8 cellular contexts compared by ENCODE assay signal in genomic region chr9:136688274-136689107, GRCh38. TPM values are rescaled to one million over a fixed set of nuclear protein-coding genes. Genes with fewer than 3 reads are reported as not detected.
DNase-seq lines count a peak whose midpoint lies in the region; ATAC-seq and TF ChIP-seq lines count a peak whose summit lies in the region.

No MANE protein-coding gene starts in this region.

- BruUV-seq in MCF 10A (replicated peaks; lab: Mats Ljungman, UMichigan) (no TSS peak), mammary epithelial cell (replicated peaks; lab: Mats Ljungman, UMichigan) (no TSS peak)

- WGBS in mammary epithelial cell (ENCODE audit: low coverage, missing lambda C conversion rate) = 88% methylated on average over 11 of the region's 21 CpGs
- WGBS in thyroid gland, 2 donors = 78 to 89% methylated on average over 12 of the region's 21 CpGs

- no peak overlapping the region for H3K27ac Mint-ChIP-seq in MCF 10A (ENCODE audit: low read depth, unreplicated experiment)

- CTCF ChIA-PET in MCF 10A (lab: Yijun Ruan, JAX) = interaction anchor here (1.1 kb wide), 1 partner anchor 32 kb away, joined by 3 read pairs; no protein-coding TSS in a partner anchor
- CTCF ChIA-PET in mammary epithelial cell (lab: Charles Lee; ENCODE audit: low non-redundant PET) = no interaction called here
- CTCF ChIA-PET in RWPE1 (lab: Yijun Ruan, JAX) = interaction anchor here (0.8 to 2.5 kb wide), 3 partner anchors 17 to 99 kb away, joined by 3 to 18 read pairs (median 3); no protein-coding TSS in a partner anchor

- H3K27ac ChIP-seq in mammary epithelial cell (ENCODE audit: insufficient read depth, low read depth, low read length) (no peak overlapping the region), RWPE1 (peak overlapping the region; percentile 84), left lung (peak overlapping the region; percentile 85 to 99), thyroid gland (peak overlapping the region; percentile 56 to 92 (median 83)), foreskin keratinocyte (no peak overlapping the region)

- dilution Hi-C loops in mammary epithelial cell (cut with HindIII; ENCODE audit: low sequenced_read_pairs) = no loop called here

- POLR2A ChIA-PET in MCF 10A (lab: Yijun Ruan, JAX) = no interaction called here
- POLR2A ChIA-PET in RWPE1 (lab: Yijun Ruan, JAX; ENCODE audit: low non-redundant PET) = interaction anchor here (0.9 kb wide), 1 partner anchor 40 kb away, joined by 3 read pairs; no protein-coding TSS in a partner anchor

- H3K4me3 Mint-ChIP-seq in MCF 10A (ENCODE audit: unreplicated experiment) = peak overlapping the region; percentile 68

- H3K9me3 ChIP-seq in mammary epithelial cell (replicated peaks; ENCODE audit: insufficient read depth, low read length) (no peaks in the 10 kb centered on the region), left lung (no peaks in the 10 kb centered on the region), thyroid gland (no peaks in the 10 kb centered on the region)

- H3K9ac ChIP-seq in mammary epithelial cell (ENCODE audit: insufficient read depth, low read length) = no peak overlapping the region

- H4K20me1 ChIP-seq in mammary epithelial cell (ENCODE audit: insufficient read depth, low read length) = no peaks in the 10 kb centered on the region

- H3K79me2 ChIP-seq in mammary epithelial cell (ENCODE audit: insufficient read depth, low read length) = peaks cover 29% of the 10 kb centered on the region

- intact Hi-C loops in MCF 10A (cut with micrococcal nuclease) (no loop called here), mammary epithelial cell (cut with micrococcal nuclease) (no loop called here), left lung (cut with DNase I) (no loop called here), thyroid gland (cut with DNase I) (no loop called here)

- H3K9me3 Mint-ChIP-seq in MCF 10A (ENCODE audit: unreplicated experiment) = no peaks in the 10 kb centered on the region

- no peak for TF ChIP-seq POLR2A in thyroid gland (IDR thresholded peaks at IDR 0.05)

- no peaks in the 10 kb centered on the region for H3K36me3 Mint-ChIP-seq in MCF 10A (ENCODE audit: insufficient read depth, unreplicated experiment)

- H3K4me3 ChIP-seq in mammary epithelial cell (replicated peaks in 1 of 3; ENCODE audit: insufficient read depth in 1 of 3, low read depth in 2 of 3, low read length in 3 of 3) (no peak overlapping the region), left lung (no peak overlapping the region), thyroid gland (replicated peaks in 1 of 3) (no peak overlapping the region)

- H3K4me1 ChIP-seq in mammary epithelial cell (ENCODE audit: insufficient read depth, low read length) (peaks cover 17% of the 10 kb centered on the region), left lung (peaks cover 25 to 77% of the 10 kb centered on the region in 2 donors), thyroid gland (peaks cover 44 to 81% of the 10 kb centered on the region in 2 donors), foreskin keratinocyte (peaks cover 3% of the 10 kb centered on the region)

- no peak for DNase-seq in MCF 10A (ENCODE audit: unreplicated experiment)
- no peak for DNase-seq in mammary epithelial cell
- DNase-seq in RWPE1 (ENCODE audit: low spot score) = no peak
- no peak for DNase-seq in left lung
- DNase-seq in thyroid gland = no peak
- DNase-seq in foreskin keratinocyte = no peak
- DNase-seq in GM19238 (ENCODE audit: insufficient read length, low spot score) = no peak

- no peak for ATAC-seq in left lung
- ATAC-seq in foreskin keratinocyte = no peak
- no peak for ATAC-seq in HG03457 (IDR thresholded peaks at IDR 0.05; ENCODE audit: unreplicated experiment)

- H3K36me3 ChIP-seq in mammary epithelial cell (ENCODE audit: insufficient read depth, low read length) (no peaks in the 10 kb centered on the region), left lung (no peaks in the 10 kb centered on the region), thyroid gland (no peaks in the 10 kb centered on the region)

- no peak overlapping the region for H2AFZ ChIP-seq in mammary epithelial cell (ENCODE audit: low read depth, low read length)

- no peaks in the 10 kb centered on the region for H3K27me3 Mint-ChIP-seq in MCF 10A (ENCODE audit: insufficient read depth, unreplicated experiment)

- H3K4me1 Mint-ChIP-seq in MCF 10A (ENCODE audit: insufficient read depth, unreplicated experiment) = peaks cover 12% of the 10 kb centered on the region

- in situ Hi-C loops in mammary epithelial cell (cut with MboI; ENCODE audit: low sequenced_read_pairs in 2 of 2) = no loop called here

- no peak overlapping the region for H3K4me2 ChIP-seq in mammary epithelial cell (ENCODE audit: insufficient read depth, low read depth, low read length)

- no peak for TF ChIP-seq CTCF in MCF 10A (IDR thresholded peaks at IDR 0.05; ENCODE audit: unreplicated experiment)
- TF ChIP-seq CTCF in mammary epithelial cell (conservative IDR thresholded peaks at IDR 0.05 in 1 of 2, IDR thresholded peaks at IDR 0.05 in 1 of 2; ENCODE audit: extremely low read depth in 1 of 2, insufficient read depth in 1 of 2, low read depth in 1 of 2, low read length in 2 of 2) = no peak
- TF ChIP-seq CTCF in RWPE1 (conservative IDR thresholded peaks at IDR 0.05; ENCODE audit: low read depth) = no peak
- no peak for TF ChIP-seq CTCF in left lung (IDR thresholded peaks at IDR 0.05)
- TF ChIP-seq CTCF in thyroid gland (IDR thresholded peaks at IDR 0.05) = no peak
- no peak for TF ChIP-seq CTCF in foreskin keratinocyte (conservative IDR thresholded peaks at IDR 0.05)

- no peaks in the 10 kb centered on the region for H3K27me3 ChIP-seq in mammary epithelial cell (ENCODE audit: insufficient read depth, low read length)
- no peaks in the 10 kb centered on the region for H3K27me3 ChIP-seq in left lung
- H3K27me3 ChIP-seq in thyroid gland = no peaks in the 10 kb centered on the region
- peaks cover 11% of the 10 kb centered on the region for H3K27me3 ChIP-seq in foreskin keratinocyte

RNA-seq across cellular contexts. Expression of gene AGPAT2, which starts 1.2 kb away (rescaled TPM):
- total RNA-seq in MCF 10A (2022) (30.4 and 33.3 TPM in 2 replicates), mammary epithelial cell (10 to 100 TPM; 37.3 to 49.6 TPM), left lung (100 to 1,000 TPM; 127 to 170 TPM), thyroid gland (10 to 100 TPM; 58.6 to 78.7 (median 72.0) TPM), foreskin keratinocyte (38.1 and 41.9 TPM in 2 replicates)
- polyA plus RNA-seq in mammary epithelial cell (42.3 TPM), foreskin keratinocyte (61.5 and 75.3 TPM in 2 replicates)
- polyA minus RNA-seq in mammary epithelial cell = 74.1 TPM

RNA-seq across cellular contexts. Expression of gene DIPK1B, which starts 23.9 kb away (rescaled TPM):
- total RNA-seq in MCF 10A (2022) (not detected in 2 replicates), mammary epithelial cell (under 1 TPM; 0.35 to 0.50 TPM), left lung (10 to 100 TPM; 12.6 to 12.7 TPM), thyroid gland (10 to 100 TPM; 19.4 to 23.6 (median 22.6) TPM), foreskin keratinocyte (0.07 and 0.21 TPM in 2 replicates)
- polyA plus RNA-seq in mammary epithelial cell (0.33 TPM), foreskin keratinocyte (0.18 and 0.19 TPM in 2 replicates)
- not detected for polyA minus RNA-seq in mammary epithelial cell

RNA-seq across cellular contexts. Expression of gene EGFL7, which starts 25.8 kb away (rescaled TPM):
- total RNA-seq in MCF 10A (2022) (3.9 and 4.3 TPM in 2 replicates), mammary epithelial cell (1 to 10 TPM; 2.8 to 8.2 TPM), left lung (100 to 1,000 TPM; 105 to 165 TPM), thyroid gland (100 to 1,000 TPM in 1 of 4 donors, 10 to 100 TPM in 3; 38.4 to 143 (median 81.6) TPM), foreskin keratinocyte (14.7 and 16.4 TPM in 2 replicates)
- polyA plus RNA-seq in mammary epithelial cell (8.7 TPM), foreskin keratinocyte (19.5 and 25.1 TPM in 2 replicates)
- 1.9 TPM for polyA minus RNA-seq in mammary epithelial cell

RNA-seq across cellular contexts. Expression of gene LCN10, which starts 54.2 kb away (rescaled TPM):
- total RNA-seq in MCF 10A (2022) = not detected in 2 replicates
- total RNA-seq in mammary epithelial cell = not detected
- not detected for polyA plus RNA-seq in mammary epithelial cell
- polyA minus RNA-seq in mammary epithelial cell = not detected
- total RNA-seq in left lung = 10 to 100 TPM in 1 of 2 donors, under 1 TPM in 1; 0.32 to 10.0 TPM
- total RNA-seq in thyroid gland = 10 to 100 TPM in 1 of 4 donors, 1 to 10 TPM in 3; 5.8 to 10.1 (median 7.1) TPM
- total RNA-seq in foreskin keratinocyte = not detected in 2 replicates
- polyA plus RNA-seq in foreskin keratinocyte = not detected in 2 replicates

RNA-seq across cellular contexts. Expression of gene LCN6, which starts 59.8 kb away (rescaled TPM):
- total RNA-seq in MCF 10A (2022) = not detected in 2 replicates
- not detected for total RNA-seq in mammary epithelial cell
- polyA plus RNA-seq in mammary epithelial cell = not detected
- not detected for polyA minus RNA-seq in mammary epithelial cell
- 10 to 100 TPM in 1 of 2 donors, under 1 TPM in 1; 0.38 to 18.9 TPM for total RNA-seq in left lung
- 10 to 100 TPM in 1 of 4 donors, 1 to 10 TPM in 3; 1.4 to 10.0 (median 4.5) TPM for total RNA-seq in thyroid gland
- not detected in 2 replicates for total RNA-seq in foreskin keratinocyte
- not detected in 2 replicates for polyA plus RNA-seq in foreskin keratinocyte

Comparison
In these comparisons a context has a peak if more than half of its experiments do, and no peak if none do; other contexts are left out.
1. H3K27ac ChIP-seq: peak in RWPE1 (single experiment), left lung (2 of 2) and thyroid gland (3 of 3); none in mammary epithelial cell (single experiment) and foreskin keratinocyte (single experiment).
2. RNA of gene DIPK1B, which starts 23.9 kb away (total RNA-seq): 19.4 to 23.6 TPM in thyroid gland and 12.6 to 12.7 TPM in left lung; 0.35 to 0.50 TPM in mammary epithelial cell, 0.07 to 0.21 TPM in foreskin keratinocyte and not detected in MCF 10A; every median in the first group is over 4 times any median in the second.